ENCODE assay signal across 20 cellular contexts in genomic region chr12:124352257-124352656, GRCh38. TPM values are rescaled to one million over a fixed set of nuclear protein-coding genes. Genes with fewer than 3 reads are reported as not detected.
DNase-seq lines count a peak whose midpoint lies in the region; ATAC-seq, FAIRE-seq and TF ChIP-seq lines count a peak whose summit lies in the region.
"Had no signal": no experiment of that assay in that cellular context is flagged by ENCODE, and none has a peak within 500 bp of the region (broad histone marks: within the 10 kb centered on the region; RNA-seq: fewer than 3 reads in every experiment).

No MANE protein-coding gene starts in this region.

- peak overlapping the region; percentile 3 for H3K27ac Mint-ChIP-seq in dendritic cell treated with granulocyte-macrophage colony-stimulating factor and Interleukin-4, amounts not matched to agents 40 ng/mL and 50 ng/mL, for 4 days

- no peaks in the 10 kb centered on the region for H3K27me3 Mint-ChIP-seq in dendritic cell treated with granulocyte-macrophage colony-stimulating factor and Interleukin-4, amounts not matched to agents 40 ng/mL and 50 ng/mL, for 4 days

- H3K27ac ChIP-seq in C4-2B = peak overlapping the region; percentile 63
- H3K27ac ChIP-seq in Panc1 (ENCODE audit: low read length) = peak overlapping the region; percentile 8; the same call in 1 of the 2 replicates
- H3K27ac ChIP-seq in small intestine (ENCODE audit: low read depth in 1 of 2, low read length in 1 of 2) = peak overlapping the region; percentile 51 to 52

- no peaks in the 10 kb centered on the region for H3K9me3 ChIP-seq in Panc1 (ENCODE audit: control insufficient read depth, insufficient read depth, low read depth, low read length)
- H3K9me3 ChIP-seq in small intestine (ENCODE audit: control insufficient read depth, low read depth) = no peaks in the 10 kb centered on the region
- H3K9me3 ChIP-seq: MG63 had no signal

- in situ Hi-C loops in Panc1 (cut with HindIII; ENCODE audit: low pct_unique_long_range_greater_than_20kb, low sequenced_read_pairs) = no loop called here

- no TSS peak for BruUV-seq in Panc1 (replicated peaks; lab: Mats Ljungman, UMichigan)

- H3K27me3 ChIP-seq in Panc1 (ENCODE audit: control insufficient read depth, insufficient read depth, low read length) = no peaks in the 10 kb centered on the region
- H3K27me3 ChIP-seq in small intestine (ENCODE audit: control insufficient read depth in 2 of 2, insufficient read depth in 2 of 2, low read length in 2 of 2) = no peaks in the 10 kb centered on the region
- H3K27me3 ChIP-seq: MG63 had no signal

- H3K4me1 ChIP-seq in Panc1 (ENCODE audit: control insufficient read depth, insufficient read depth, low read length) (no peaks in the 10 kb centered on the region; the same call in none of the 2 replicates), small intestine (ENCODE audit: control insufficient read depth in 2 of 2, insufficient read depth in 1 of 2, low read depth in 1 of 2, low read length in 1 of 2) (peaks cover 0 to 3% of the 10 kb centered on the region in 2 donors)

- ATAC-seq in Panc1 = no peak
- no peak for ATAC-seq in GM21526 (IDR thresholded peaks at IDR 0.05; ENCODE audit: low FRiP score, unreplicated experiment)

- H3K9me3 Mint-ChIP-seq in dendritic cell treated with granulocyte-macrophage colony-stimulating factor and Interleukin-4, amounts not matched to agents 40 ng/mL and 50 ng/mL, for 4 days = no peaks in the 10 kb centered on the region

- H3K4me3 ChIP-seq in Panc1 (ENCODE audit: low read depth in 2 of 2, low read length in 2 of 2) (no peak overlapping the region), small intestine (ENCODE audit: low read depth in 1 of 2, low read length in 2 of 2) (no peak overlapping the region)
- H3K4me3 ChIP-seq: MG63 had no signal

- peaks cover 100% of the 10 kb centered on the region for H3K36me3 Mint-ChIP-seq in dendritic cell treated with granulocyte-macrophage colony-stimulating factor and Interleukin-4, amounts not matched to agents 40 ng/mL and 50 ng/mL, for 4 days (ENCODE audit: low read depth)

- peaks cover 37% of the 10 kb centered on the region for H3K4me1 Mint-ChIP-seq in dendritic cell treated with granulocyte-macrophage colony-stimulating factor and Interleukin-4, amounts not matched to agents 40 ng/mL and 50 ng/mL, for 4 days (ENCODE audit: low read depth)

- FAIRE-seq in small intestine (lab: Jason Lieb, UNC) = no peak
- no peak for FAIRE-seq in frontal cortex (lab: Jason Lieb, UNC)

- DNase-seq in Panc1 (ENCODE audit: low read depth, low spot score) (no peak), small intestine (no peak), frontal cortex (ENCODE audit: low spot score in 2 of 2) (no peak)
- no peak for DNase-seq in stimulated activated CD4-positive, alpha-beta T cell treated with anti-CD3 and anti-CD28 coated beads, Interleukin-1b, Interleukin-23, amount 100 ng/mL, for 48 hours
- DNase-seq: C1 segment of cervical spinal cord, DMS79 treated with DMSO at 0.1 percent for 48 hours, H7, IMR-90, Karpas-422, MG63, NCI-H1092, NCI-H2029 treated with DMSO at 0.1 percent for 48 hours, NCI-H2171, NCI-H446, RPMI8226 had no signal

- peaks cover 28% of the 10 kb centered on the region for H3K36me3 ChIP-seq in Panc1 (ENCODE audit: control insufficient read depth, insufficient read depth, low read length)
- peaks cover 4 to 13% of the 10 kb centered on the region in 2 donors for H3K36me3 ChIP-seq in small intestine (ENCODE audit: control insufficient read depth in 2 of 2, insufficient read depth in 2 of 2, low read length in 2 of 2)

- POLR2A ChIA-PET in Panc1 (lab: Charles Lee) = no interaction called here

- TF ChIP-seq CTCF in C4-2B (conservative IDR thresholded peaks at IDR 0.05) = no peak
- no peak for TF ChIP-seq CTCF in Panc1 (IDR thresholded peaks at IDR 0.05)

- intact Hi-C loops in Panc1 (cut with micrococcal nuclease; ENCODE audit: unreplicated experiment) = no loop called here
- intact Hi-C loops in dendritic cell treated with granulocyte-macrophage colony-stimulating factor and Interleukin-4, amounts not matched to agents 40 ng/mL and 50 ng/mL, for 4 days (cut with micrococcal nuclease) = no loop called here

- H3K4me3 Mint-ChIP-seq in dendritic cell treated with granulocyte-macrophage colony-stimulating factor and Interleukin-4, amounts not matched to agents 40 ng/mL and 50 ng/mL, for 4 days = no peak overlapping the region

- CTCF ChIA-PET in Panc1 (lab: Charles Lee) = no interaction called here

RNA-seq across cellular contexts. Expression of gene RFLNA, which starts 57.4 kb away (rescaled TPM):
- total RNA-seq in Panc1 (2021; ENCODE audit: unreplicated experiment) (5.4 TPM), frontal cortex (7.7 TPM)
- polyA plus RNA-seq in Panc1 (2012; ENCODE audit: insufficient read length) = 21.4 TPM
- 10 to 100 TPM; 15.9 to 36.7 (median 19.9) TPM for polyA plus RNA-seq in small intestine
- total RNA-seq: HT1080, IMR-90, OCI-LY7 had no signal
- polyA plus RNA-seq: IMR-90 had no signal

Comparison
In these comparisons a context has a peak if more than half of its experiments do, and no peak if none do; other contexts are left out.
1. H3K27ac ChIP-seq: peak in every context shown above with its lines; median percentile 63 in C4-2B; 52 in small intestine; 8 in Panc1.